In genomic region chr22:28980326-28980725, GRCh38 we compare ENCODE assay signal across 27 cellular contexts.
DNase-seq lines count a peak whose midpoint lies in the region; ATAC-seq, FAIRE-seq and TF ChIP-seq lines count a peak whose summit lies in the region.
"Had no signal": no experiment of that assay in that cellular context is flagged by ENCODE, and none has a peak within 500 bp of the region (broad histone marks: within the 10 kb centered on the region; RNA-seq: fewer than 3 reads in every experiment).

No MANE protein-coding gene starts in this region.

- CTCF ChIA-PET in A549 (lab: Yijun Ruan, JAX), result no interaction called here
- CTCF ChIA-PET in K562 (lab: Yijun Ruan, JAX; ENCODE audit: low intra/inter-chr PET ratio), result no interaction called here
- CTCF ChIA-PET in GM10248 (lab: Yijun Ruan, JAX), result interaction anchor here (1.4 to 1.6 kb wide), 2 partner anchors 11 to 32 kb away, joined by 3 read pairs; no protein-coding TSS in a partner anchor

- TF ChIP-seq POLR2A in A549 (IDR thresholded peaks at IDR 0.05; ENCODE audit: low read length), result no peak
- no peak for TF ChIP-seq POLR2A in K562 (conservative IDR thresholded peaks at IDR 0.05)
- no peak for TF ChIP-seq POLR2A in gastrocnemius medialis (IDR thresholded peaks at IDR 0.05)

- BruUV-seq in K562 (replicated peaks; lab: Mats Ljungman, UMichigan), result no TSS peak

- H3K79me2 ChIP-seq in K562 (ENCODE audit: control insufficient read depth, insufficient read depth, low read length), result no peaks in the 10 kb centered on the region

- POLR2A ChIA-PET in A549 (lab: Yijun Ruan, JAX), result no interaction called here
- POLR2A ChIA-PET in K562 (lab: Yijun Ruan, JAX), result no interaction called here
- POLR2A ChIA-PET in GM10248 (lab: Yijun Ruan, JAX), result no interaction called here

- 0 out of 3 replicates have a peak, but pooled peaks cover 2% of the 10 kb centered on the region for H3K9me3 ChIP-seq in A549
- H3K9me3 ChIP-seq in K562 (replicated peaks; ENCODE audit: control insufficient read depth, insufficient read depth, low read depth, low read length), result no peaks in the 10 kb centered on the region
- no peaks in the 10 kb centered on the region for H3K9me3 ChIP-seq in gastrocnemius medialis
- H3K9me3 ChIP-seq: Caco-2, SJCRH30 had no signal

- TF ChIP-seq CTCF in A549 (IDR thresholded peaks at IDR 0.05), result no peak
- TF ChIP-seq CTCF in K562 (IDR thresholded peaks at IDR 0.05 in 2 of 3, conservative IDR thresholded peaks at IDR 0.05 in 1 of 3; ENCODE audit: insufficient read depth in 2 of 3, low read depth in 1 of 3, low read length in 3 of 3), result no peak
- TF ChIP-seq CTCF in fibroblast of villous mesenchyme (IDR thresholded peaks at IDR 0.05; ENCODE audit: insufficient read depth, low read depth, low read length), result no peak
- no peak for TF ChIP-seq CTCF in gastrocnemius medialis (IDR thresholded peaks at IDR 0.05 in 4 of 5, conservative IDR thresholded peaks at IDR 0.05 in 1 of 5)
- TF ChIP-seq CTCF in GM10248 (IDR thresholded peaks at IDR 0.05; ENCODE audit: control extremely low read depth, extremely low read depth, low read depth, missing control alignments), result no peak

- H3K36me3 ChIP-seq in K562 (ENCODE audit: control insufficient read depth, insufficient read depth, low read length) (no peaks in the 10 kb centered on the region), gastrocnemius medialis (no peaks in the 10 kb centered on the region)
- H3K36me3 ChIP-seq: SJCRH30 had no signal

- in situ Hi-C loops in K562 (cut with MboI) (no loop called here), gastrocnemius medialis (cut with MboI; ENCODE audit: low sequenced_read_pairs in 4 of 4) (no loop called here)

- no peaks in the 10 kb centered on the region for H3K9me1 ChIP-seq in K562 (ENCODE audit: control insufficient read depth, insufficient read depth, low read length)

- H2AFZ ChIP-seq in K562 (ENCODE audit: low read depth, low read length), result no peak overlapping the region
- H2AFZ ChIP-seq: GM23248 had no signal

- no peak for TF ChIP-seq EP300 in A549 (IDR thresholded peaks at IDR 0.05)
- TF ChIP-seq EP300 in K562 (IDR thresholded peaks at IDR 0.05; ENCODE audit: low read length), result no peak

- intact Hi-C loops in K562 (cut with micrococcal nuclease), result no loop called here
- intact Hi-C loops in gastrocnemius medialis (cut with DNase I; ENCODE audit: low total_unique reads), result no loop called here

- no peak for DNase-seq in A549 (ENCODE audit: low read depth in 1 of 2, low spot score in 1 of 2)
- DNase-seq in K562 (ENCODE audit: extremely low read depth in 1 of 4, low spot score in 3 of 4), result no peak
- peak; percentile 16 for DNase-seq in fibroblast of villous mesenchyme (ENCODE audit: low read depth)
- DNase-seq in gastrocnemius medialis, result no peak
- no peak for DNase-seq in GM10248 (ENCODE audit: extremely low spot score)
- DNase-seq in HUDEP-2 (lab: John Stamatoyannopoulos, UW; ENCODE audit: unreplicated experiment in 76 of 76), result no peak
- DNase-seq: Caco-2; CD4-positive, alpha-beta memory T cell; DMS 273 treated with DMSO at 0.1 percent for 48 hours; DMS79 treated with DMSO at 0.1 percent for 48 hours; GM23248; H9; HFFc6; MV-4-11; NCI-H1105 treated with DMSO at 0.1 percent for 48 hours; NCI-H2029 treated with DMSO at 0.1 percent for 48 hours; NCI-H2171; NCI-H345; NCI-H524; NCI-H82; OCI-M1; SJCRH30 had no signal

- H3K27me3 ChIP-seq in K562 (ENCODE audit: control insufficient read depth in 2 of 2, insufficient read depth in 2 of 2, low read length in 2 of 2), result no peaks in the 10 kb centered on the region
- H3K27me3 ChIP-seq in gastrocnemius medialis, result no peaks in the 10 kb centered on the region
- H3K27me3 ChIP-seq: SJCRH30 had no signal

- no peak overlapping the region for H3K9ac ChIP-seq in K562 (ENCODE audit: insufficient read depth in 1 of 2, low read depth in 2 of 2, low read length in 2 of 2)
- H3K9ac ChIP-seq: GM23248, KMS-11 had no signal

- no peak overlapping the region for H3K4me3 ChIP-seq in A549
- no peak overlapping the region for H3K4me3 ChIP-seq in K562
- no peak overlapping the region for H3K4me3 ChIP-seq in fibroblast of villous mesenchyme (ENCODE audit: low read depth, low read length)
- H3K4me3 ChIP-seq in gastrocnemius medialis, result no peak overlapping the region
- H3K4me3 ChIP-seq: GM12878, GM23248, SJCRH30 had no signal

- TF ChIP-seq RAD21 in A549 (conservative IDR thresholded peaks at IDR 0.05 in 1 of 2, IDR thresholded peaks at IDR 0.05 in 1 of 2), result no peak
- TF ChIP-seq RAD21 in K562 (CRISPR knock-in tag; conservative IDR thresholded peaks at IDR 0.05 in 1 of 2, IDR thresholded peaks at IDR 0.05 in 1 of 2), result no peak

- H3K4me2 ChIP-seq in A549, result peak overlapping the region; percentile 24; the same call in 2 of the 3 replicates
- no peak overlapping the region for H3K4me2 ChIP-seq in K562 (ENCODE audit: insufficient read depth, low read length)
- H3K4me2 ChIP-seq: KMS-11 had no signal

- 0 out of 2 replicates have a peak, but pooled peaks cover 3% of the 10 kb centered on the region for H4K20me1 ChIP-seq in K562 (replicated peaks; ENCODE audit: control insufficient read depth, insufficient read depth, low read length)

- H3K4me1 ChIP-seq in A549 (peaks cover 93% of the 10 kb centered on the region), K562 (replicated peaks in 1 of 2; ENCODE audit: control insufficient read depth in 2 of 2, insufficient read depth in 2 of 2, low read length in 2 of 2) (peaks cover 0 to 7% of the 10 kb centered on the region in 2 experiments; a peak in 3 of 5 replicates), gastrocnemius medialis (peaks cover 56 to 66% of the 10 kb centered on the region in 2 donors)

- H3K27ac ChIP-seq in A549, result peak overlapping the region in 1 of 2 experiments; percentile 87; a peak in 2 of 6 replicates
- H3K27ac ChIP-seq in K562 (ENCODE audit: extremely low read depth, low read depth, low read length), result no peak overlapping the region
- H3K27ac ChIP-seq in gastrocnemius medialis, result peak overlapping the region; percentile 24 to 94 (median 92)
- H3K27ac ChIP-seq: GM23248, KMS-11, SJCRH30 had no signal

- ATAC-seq in A549, result no peak
- no peak for ATAC-seq in K562
- ATAC-seq in gastrocnemius medialis, result peak; percentile 10 to 35
- no peak for ATAC-seq in HG02571 (IDR thresholded peaks at IDR 0.05; ENCODE audit: unreplicated experiment)
- ATAC-seq: GM12878 had no signal

- no peak for FAIRE-seq in A549 (lab: Jason Lieb, UNC)
- FAIRE-seq in K562 (lab: Jason Lieb, UNC), result no peak
- FAIRE-seq: A204.1, GM12878, RCC 7860 had no signal

TF ChIP-seq in A549, 52 proteins besides CTCF, POLR2A, EP300 and RAD21:
- TF ChIP-seq HES2 (IDR thresholded peaks at IDR 0.05), result no peak
- TF ChIP-seq POLR2AphosphoS2 (conservative IDR thresholded peaks at IDR 0.05; ENCODE audit: low read length), result no peak
- no peak for TF ChIP-seq CBX8 (IDR thresholded peaks at IDR 0.05)
- no peak for TF ChIP-seq PHF8 (IDR thresholded peaks at IDR 0.05; ENCODE audit: borderline replicate concordance, low read depth)
- no peak for TF ChIP-seq FOSB (CRISPR knock-in tag; IDR thresholded peaks at IDR 0.05)
- no peak for TF ChIP-seq HOXA7 (CRISPR knock-in tag; IDR thresholded peaks at IDR 0.05)
- TF ChIP-seq ZSCAN20 (CRISPR knock-in tag; IDR thresholded peaks at IDR 0.05), result no peak
- no peak for TF ChIP-seq ESRRA (IDR thresholded peaks at IDR 0.05; ENCODE audit: borderline replicate concordance, low read length)
- no peak for TF ChIP-seq RFX5 (IDR thresholded peaks at IDR 0.05)
- no peak for TF ChIP-seq EHMT2 (IDR thresholded peaks at IDR 0.05; ENCODE audit: low read depth)
- TF ChIP-seq ZNF302 (CRISPR knock-in tag; IDR thresholded peaks at IDR 0.05), result no peak
- TF ChIP-seq KDM1A (IDR thresholded peaks at IDR 0.05; ENCODE audit: low read depth), result no peak
TF ChIP-seq in A549: peak in this region for 0.

TF ChIP-seq in K562, 482 proteins besides CTCF, POLR2A, EP300 and RAD21:
- TF ChIP-seq RBFOX2 (IDR thresholded peaks at IDR 0.05; ENCODE audit: low read depth, low read length) (no peak), NFE2 (IDR thresholded peaks at IDR 0.05; ENCODE audit: low read depth) (0 out of 2 replicates have a peak, but pooled peaks have one; percentile 19), C11orf30 (IDR thresholded peaks at IDR 0.05; ENCODE audit: low read depth) (peak; percentile 20; the same call in 1 of the 2 replicates), NCOA1 (IDR thresholded peaks at IDR 0.05; ENCODE audit: low read depth) (no peak)

Comparison
In these comparisons a context has a peak if more than half of its experiments do, and no peak if none do; other contexts are left out.
1. ATAC-seq: peak in gastrocnemius medialis (2 of 2); none in A549 (0 of 2), K562 (single experiment) and HG02571 (single experiment).